In genomic region chr11:102199673-102200072, GRCh38 we compare ENCODE assay signal across 26 cellular contexts.
"Had no signal": no experiment of that assay in that cellular context is flagged by ENCODE, and none has a peak within 500 bp of the region (broad histone marks: within the 10 kb centered on the region; RNA-seq: fewer than 3 reads in every experiment).

No MANE protein-coding gene starts in this region.

- FAIRE-seq: islet of Langerhans, small intestine had no signal

- H3K36me3 Mint-ChIP-seq: immature natural killer cell; naive thymus-derived CD4-positive, alpha-beta T cell; natural killer cell treated with Interleukin-12 subunit alpha and Interleukin-12 subunit beta and Interleukin-15 and Interleukin-18, amount 100 ng/mL, for 72 hours; stimulated activated effector memory CD8-positive, alpha-beta T cell treated with anti-CD3 and anti-CD28 coated beads, Interleukin-12 subunit alpha, Interleukin-12 subunit beta, amount 100 ng/mL, for 72 hours had no signal

- H3K4me1 ChIP-seq: left lung, right atrium auricular region, spleen had no signal

- DNase-seq: hippocampal formation; immature natural killer cell; kidney; left colon; left lung; lower lobe of right lung; mesendoderm; midbrain; mucosa of descending colon; naive thymus-derived CD4-positive, alpha-beta T cell; ovary; sigmoid colon; spleen; stimulated activated CD4-positive, alpha-beta T cell treated with anti-CD3 and anti-CD28 coated beads, Interleukin-4, amount 100 ng/mL, for 24 hours; stimulated activated naive CD4-positive, alpha-beta T cell; substantia nigra; uterus had no signal

- H3K27me3 ChIP-seq: left lung, ovary, right atrium auricular region, sigmoid colon, tibial nerve, uterus had no signal

- H3K27ac ChIP-seq: left lung, lower lobe of right lung, ovary, right atrium auricular region, sigmoid colon, spleen, tibial nerve had no signal

- ATAC-seq: left colon; mucosa of descending colon; naive thymus-derived CD4-positive, alpha-beta T cell; natural killer cell treated with Interleukin-12 subunit alpha and Interleukin-12 subunit beta and Interleukin-15 and Interleukin-18, amount 100 ng/mL, for 72 hours; stimulated activated effector memory CD8-positive, alpha-beta T cell treated with anti-CD3 and anti-CD28 coated beads, Interleukin-12 subunit alpha, Interleukin-12 subunit beta, amount 100 ng/mL, for 72 hours had no signal

- H3K27ac Mint-ChIP-seq: immature natural killer cell; naive thymus-derived CD4-positive, alpha-beta T cell; natural killer cell treated with Interleukin-12 subunit alpha and Interleukin-12 subunit beta and Interleukin-15 and Interleukin-18, amount 100 ng/mL, for 72 hours; stimulated activated effector memory CD8-positive, alpha-beta T cell treated with anti-CD3 and anti-CD28 coated beads, Interleukin-12 subunit alpha, Interleukin-12 subunit beta, amount 100 ng/mL, for 72 hours; stimulated activated naive CD8-positive, alpha-beta T cell treated with anti-CD3 and anti-CD28 coated beads, Interleukin-15, Interleukin-2, amounts not matched to agents 100 ng/mL and 50 ng/mL, for 24 hours; type B pancreatic cell had no signal

- H3K27me3 Mint-ChIP-seq: progenitor cell of endocrine pancreas, type B pancreatic cell had no signal

- H3K9me3 ChIP-seq: lower lobe of right lung, mucosa of descending colon, ovary, right atrium auricular region, sigmoid colon, uterus had no signal

- H3K4me3 Mint-ChIP-seq: immature natural killer cell; naive thymus-derived CD4-positive, alpha-beta T cell; natural killer cell treated with Interleukin-12 subunit alpha and Interleukin-12 subunit beta and Interleukin-15 and Interleukin-18, amount 100 ng/mL, for 72 hours; stimulated activated effector memory CD8-positive, alpha-beta T cell treated with anti-CD3 and anti-CD28 coated beads, Interleukin-12 subunit alpha, Interleukin-12 subunit beta, amount 100 ng/mL, for 72 hours; stimulated activated naive CD8-positive, alpha-beta T cell treated with anti-CD3 and anti-CD28 coated beads, Interleukin-15, Interleukin-2, amounts not matched to agents 100 ng/mL and 50 ng/mL, for 24 hours; type B pancreatic cell had no signal

- H3K4me3 ChIP-seq: left lung, lower lobe of right lung, mucosa of descending colon, ovary, right atrium auricular region, sigmoid colon, spleen, tibial nerve, uterus had no signal

- H3K9me3 Mint-ChIP-seq: immature natural killer cell; natural killer cell treated with Interleukin-12 subunit alpha and Interleukin-12 subunit beta and Interleukin-15 and Interleukin-18, amount 100 ng/mL, for 72 hours; stimulated activated effector memory CD8-positive, alpha-beta T cell treated with anti-CD3 and anti-CD28 coated beads, Interleukin-12 subunit alpha, Interleukin-12 subunit beta, amount 100 ng/mL, for 72 hours; stimulated activated naive CD8-positive, alpha-beta T cell treated with anti-CD3 and anti-CD28 coated beads, Interleukin-15, Interleukin-2, amounts not matched to agents 100 ng/mL and 50 ng/mL, for 24 hours; type B pancreatic cell had no signal

- H3K36me3 ChIP-seq: left lung, lower lobe of right lung, ovary, right atrium auricular region, sigmoid colon, spleen, uterus had no signal

- H3K4me1 Mint-ChIP-seq: immature natural killer cell; stimulated activated effector memory CD8-positive, alpha-beta T cell treated with anti-CD3 and anti-CD28 coated beads, Interleukin-12 subunit alpha, Interleukin-12 subunit beta, amount 100 ng/mL, for 72 hours had no signal
